Comparison of ENCODE assay signal across 8 cellular contexts in the genomic region with DNA sequence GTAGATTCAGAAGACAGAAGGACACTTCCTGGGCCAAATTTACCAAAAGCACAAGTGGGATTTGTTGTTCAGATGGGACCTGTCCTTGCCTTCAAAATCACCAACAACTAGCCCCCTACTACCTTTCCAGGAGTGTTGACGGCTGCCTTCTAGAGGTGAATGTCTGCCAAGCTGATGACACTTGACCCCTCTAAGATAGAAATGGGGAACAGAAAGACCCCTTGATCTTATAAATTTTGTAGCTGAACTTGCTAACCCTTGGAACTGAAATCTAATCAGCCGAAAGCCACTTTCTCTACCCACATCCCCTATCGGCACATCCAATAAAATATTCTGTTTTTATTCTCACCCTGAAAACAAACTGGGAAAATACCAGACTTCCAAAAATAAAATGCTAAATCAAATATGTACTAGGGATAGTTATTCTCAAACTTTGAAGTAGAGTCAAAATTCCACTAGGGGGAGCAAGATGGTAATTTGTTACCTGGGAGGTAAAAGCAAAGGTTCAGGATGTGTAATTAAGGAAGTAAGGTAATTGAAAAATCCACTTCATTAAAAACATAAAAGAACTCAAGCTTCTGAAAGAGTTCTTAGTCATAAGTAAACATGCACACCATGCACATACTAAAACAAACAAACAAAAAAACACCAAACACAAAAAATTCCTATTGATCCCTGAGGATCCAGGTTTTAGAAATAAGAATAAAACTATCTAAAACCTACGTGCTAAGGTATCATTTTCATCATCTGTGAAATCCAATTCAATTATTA.
DNase-seq lines count a peak whose midpoint lies in the region; ATAC-seq and TF ChIP-seq lines count a peak whose summit lies in the region.

No MANE protein-coding gene starts in this region.

- TF ChIP-seq CTCF in suprapubic skin (IDR thresholded peaks at IDR 0.05): peak; percentile 43 to 51

- no peak for TF ChIP-seq POLR2A in suprapubic skin (IDR thresholded peaks at IDR 0.05)

- no peak for TF ChIP-seq EP300 in suprapubic skin (IDR thresholded peaks at IDR 0.05)

- H3K4me1 Mint-ChIP-seq in activated naive CD4-positive, alpha-beta T cell treated with anti-CD3 and anti-CD28 coated beads, Interleukin-2, amount 50 U/mL, for 24 hours: peaks cover 90% of the 10 kb centered on the region

- H3K4me3 ChIP-seq in suprapubic skin: no peak overlapping the region

- H3K27ac Mint-ChIP-seq in activated naive CD4-positive, alpha-beta T cell treated with anti-CD3 and anti-CD28 coated beads, Interleukin-2, amount 50 U/mL, for 24 hours: peak overlapping the region; percentile 88

- H3K36me3 Mint-ChIP-seq in activated naive CD4-positive, alpha-beta T cell treated with anti-CD3 and anti-CD28 coated beads, Interleukin-2, amount 50 U/mL, for 24 hours: peaks cover 2% of the 10 kb centered on the region

- no peaks in the 10 kb centered on the region for H3K9me3 Mint-ChIP-seq in activated naive CD4-positive, alpha-beta T cell treated with anti-CD3 and anti-CD28 coated beads, Interleukin-2, amount 50 U/mL, for 24 hours

- DNase-seq in activated naive CD4-positive, alpha-beta T cell (lab: John Stamatoyannopoulos, UW): no peak
- DNase-seq in NCI-H2227 treated with DMSO at 0.1 percent for 48 hours (lab: John Stamatoyannopoulos, UW) (peak; percentile 52), amniotic epithelial cell (ENCODE audit: low read depth) (peak; percentile 29), inferior parietal cortex (ENCODE audit: extremely low spot score) (peak; percentile 83), suprapubic skin (ENCODE audit: low spot score in 2 of 2) (no peak)

- ATAC-seq in HG02623 (IDR thresholded peaks at IDR 0.05; ENCODE audit: unreplicated experiment) (peak; percentile 39), HG03521 (IDR thresholded peaks at IDR 0.05; ENCODE audit: unreplicated experiment) (no peak)

- no peaks in the 10 kb centered on the region for H3K27me3 ChIP-seq in suprapubic skin

- no peaks in the 10 kb centered on the region for H3K9me3 ChIP-seq in suprapubic skin

- peaks cover 14% of the 10 kb centered on the region for H3K4me1 ChIP-seq in suprapubic skin

- H3K27me3 Mint-ChIP-seq in activated naive CD4-positive, alpha-beta T cell treated with anti-CD3 and anti-CD28 coated beads, Interleukin-2, amount 50 U/mL, for 24 hours: no peaks in the 10 kb centered on the region

- H3K4me3 Mint-ChIP-seq in activated naive CD4-positive, alpha-beta T cell treated with anti-CD3 and anti-CD28 coated beads, Interleukin-2, amount 50 U/mL, for 24 hours: peak overlapping the region; percentile 31

- H3K36me3 ChIP-seq in suprapubic skin: no peaks in the 10 kb centered on the region

- no peak overlapping the region for H3K27ac ChIP-seq in suprapubic skin

- 38% methylated on average over 4 of the region's 4 CpGs for WGBS in suprapubic skin

Comparison
In these comparisons a context has a peak if more than half of its experiments do, and no peak if none do; other contexts are left out.
1. DNase-seq: peak in NCI-H2227 treated with DMSO at 0.1 percent for 48 hours (single experiment), amniotic epithelial cell (single experiment) and inferior parietal cortex (single experiment); none in activated naive CD4-positive, alpha-beta T cell (0 of 4) and suprapubic skin (0 of 2).